Comparison of ENCODE assay signal across 8 cellular contexts in genomic region chr7:74393722-74394121, GRCh38. TPM values are rescaled to one million over a fixed set of nuclear protein-coding genes. Genes with fewer than 3 reads are reported as not detected.
DNase-seq lines count a peak whose midpoint lies in the region; ATAC-seq and TF ChIP-seq lines count a peak whose summit lies in the region.
"Not testable (repeated sequence)": the region's sequence is repeated elsewhere in the genome, so short reads cannot be mapped to it uniquely, and the experiment has no call there.

No MANE protein-coding gene starts in this region.

- TF ChIP-seq CTCF in AG04450 (IDR thresholded peaks at IDR 0.05; ENCODE audit: low read depth, low read length) = peak; percentile 55
- TF ChIP-seq CTCF in glutamatergic neuron (IDR thresholded peaks at IDR 0.05; ENCODE audit: partially characterized antibody, unreplicated experiment) = not testable (repeated sequence)

- not testable (repeated sequence) for H3K9me3 Mint-ChIP-seq in glutamatergic neuron (ENCODE audit: unreplicated experiment)

- not testable (repeated sequence) for DNase-seq in AG04450 (ENCODE audit: low read depth, low spot score); glutamatergic neuron; sciatic nerve (ENCODE audit: low spot score)
- peak; percentile 17 for DNase-seq in GM04504 (ENCODE audit: low read depth)
- peak; percentile 24 for DNase-seq in MV-4-11 (lab: John Stamatoyannopoulos, UW)
- DNase-seq in caudate nucleus (lab: John Stamatoyannopoulos, UW) = peak in 20 of 61 donors; percentile 8 to 35 (median 23)
- peak; percentile 71 to 89 for DNase-seq in lung microvascular endothelial cell (ENCODE audit: low read depth in 2 of 2)

- H3K9me3 ChIP-seq in AG04450 (ENCODE audit: control insufficient read depth, insufficient read depth, low read length) = not testable (repeated sequence)

- not testable (repeated sequence) for H3K27ac ChIP-seq in AG04450 (ENCODE audit: low read depth, low read length)
- peak overlapping the region; percentile 54 for H3K27ac ChIP-seq in caudate nucleus (ENCODE audit: low read depth, low read length)

- H3K27me3 Mint-ChIP-seq in glutamatergic neuron (ENCODE audit: unreplicated experiment) = not testable (repeated sequence)

- peak; percentile 87 for ATAC-seq in SK-N-SH treated with all-trans-retinoic acid at 6 μM for 48 hours
- peak; percentile 80 for ATAC-seq in sciatic nerve

- H3K27me3 ChIP-seq in AG04450 (ENCODE audit: control insufficient read depth, insufficient read depth, low read length) = not testable (repeated sequence)

- H3K4me3 ChIP-seq in AG04450 (ENCODE audit: low read depth, low read length) = not testable (repeated sequence)

- not testable (repeated sequence) for H3K4me1 Mint-ChIP-seq in glutamatergic neuron (ENCODE audit: low read depth, unreplicated experiment)

- POLR2A ChIA-PET in AG04450 (lab: Yijun Ruan, JAX) = not testable (repeated sequence)

- intact Hi-C loops in sciatic nerve (cut with DNase I) = not testable (repeated sequence)

- H3K4me3 Mint-ChIP-seq in glutamatergic neuron (ENCODE audit: unreplicated experiment) = not testable (repeated sequence)

- peak overlapping the region; percentile 66 for H3K27ac Mint-ChIP-seq in glutamatergic neuron (ENCODE audit: unreplicated experiment)

- not testable (repeated sequence) for H3K36me3 Mint-ChIP-seq in glutamatergic neuron (ENCODE audit: unreplicated experiment)

- CTCF ChIA-PET in AG04450 (lab: Charles Lee) = interaction anchor here (0.5 to 5.3 kb wide), 6 partner anchors 8 to 511 kb away, joined by 3 to 60 read pairs (median 6); no protein-coding TSS in a partner anchor

RNA-seq across cellular contexts. Expression of gene GTF2IRD1, which starts 60.0 kb away (rescaled TPM):
- polyA plus RNA-seq in AG04450 (2011; rRNA removed) = 23.5 and 27.3 TPM in 2 replicates
- 28.1 and 37.7 TPM in 2 replicates for polyA minus RNA-seq in AG04450 (2011; rRNA and poly(A)+ RNA removed)
- total RNA-seq in glutamatergic neuron (ENCODE audit: unreplicated experiment) (59.4 TPM), lung microvascular endothelial cell (4.6 and 5.2 TPM in 2 replicates), sciatic nerve (29.5 TPM)
